ENCODE assay signal across 24 cellular contexts in genomic region chr7:76332073-76332472, GRCh38. TPM values are rescaled to one million over a fixed set of nuclear protein-coding genes. Genes with fewer than 3 reads are reported as not detected.
DNase-seq lines count a peak whose midpoint lies in the region; ATAC-seq, FAIRE-seq and TF ChIP-seq lines count a peak whose summit lies in the region.
"Had no signal": no experiment of that assay in that cellular context is flagged by ENCODE, and none has a peak within 500 bp of the region (broad histone marks: within the 10 kb centered on the region; RNA-seq: fewer than 3 reads in every experiment).

No MANE protein-coding gene starts in this region.

- no peak for FAIRE-seq in K562 (lab: Jason Lieb, UNC)
- FAIRE-seq: GM12878, keratinocyte had no signal

- no peak for DNase-seq in activated CD4-positive, alpha-beta T cell treated with anti-CD3 and anti-CD28 coated beads for 36 hours
- no peak for DNase-seq in activated CD4-positive, alpha-beta T cell treated with anti-CD3 and anti-CD28 coated beads, Interleukin-2, amount 50 U/mL, for 48 hours
- DNase-seq in DMS153 treated with DMSO at 0.1 percent for 48 hours (lab: John Stamatoyannopoulos, UW; ENCODE audit: unreplicated experiment) (peak; percentile 16), K562 (ENCODE audit: extremely low read depth in 1 of 4, low spot score in 3 of 4) (peak in 1 of 4 experiments; percentile 4), posterior vena cava (ENCODE audit: low spot score) (peak; percentile 46), NCI-H146 (lab: John Stamatoyannopoulos, UW) (no peak)
- DNase-seq: activated CD4-positive, alpha-beta T cell treated with anti-CD3 and anti-CD28 coated beads for 1 hour; brain microvascular endothelial cell; cortex of kidney; hypothalamus; IMR-90; MG63; naive thymus-derived CD4-positive, alpha-beta T cell; NCI-H1694; NCI-H345; stimulated activated CD4-positive, alpha-beta T cell treated with anti-CD3 and anti-CD28 coated beads, Interleukin-1b, Interleukin-23, amount 100 ng/mL, for 48 hours; stimulated activated naive B cell treated with anti-CD40 and anti-IgM and Interleukin-4, amounts not matched to agents 10 μg/mL and 1 μg/mL and 100 μg/mL, for 72 hours had no signal

- no peaks in the 10 kb centered on the region for H3K27me3 Mint-ChIP-seq in activated CD4-positive, alpha-beta T cell treated with anti-CD3 and anti-CD28 coated beads for 36 hours
- H3K27me3 Mint-ChIP-seq: naive thymus-derived CD4-positive, alpha-beta T cell; stimulated activated naive B cell treated with anti-CD40 and anti-IgM and Interleukin-4, amounts not matched to agents 10 μg/mL and 1 μg/mL and 100 μg/mL, for 72 hours had no signal

- peaks cover 38% of the 10 kb centered on the region for H3K4me1 Mint-ChIP-seq in activated CD4-positive, alpha-beta T cell treated with anti-CD3 and anti-CD28 coated beads for 36 hours

- no peak for TF ChIP-seq EP300 in K562 (IDR thresholded peaks at IDR 0.05; ENCODE audit: low read length)

- BruUV-seq in K562 (replicated peaks; lab: Mats Ljungman, UMichigan) = no TSS peak

- POLR2A ChIA-PET in activated CD4-positive, alpha-beta T cell treated with anti-CD3 and anti-CD28 coated beads for 36 hours (lab: Charles Lee) = no interaction called here
- POLR2A ChIA-PET in K562 (lab: Yijun Ruan, JAX) = interaction anchor here (1.1 to 3.6 kb wide), 2 partner anchors 9 to 23 kb away, joined by 5 to 15 read pairs; no protein-coding TSS in a partner anchor

- no peaks in the 10 kb centered on the region for H3K9me3 Mint-ChIP-seq in activated CD4-positive, alpha-beta T cell treated with anti-CD3 and anti-CD28 coated beads for 36 hours (ENCODE audit: low read depth)
- H3K9me3 Mint-ChIP-seq: GM23338; stimulated activated naive B cell treated with anti-CD40 and anti-IgM and Interleukin-4, amounts not matched to agents 10 μg/mL and 1 μg/mL and 100 μg/mL, for 72 hours had no signal

- peaks cover 52% of the 10 kb centered on the region for H4K20me1 ChIP-seq in K562 (replicated peaks; ENCODE audit: control insufficient read depth, insufficient read depth, low read length)

- H3K9me1 ChIP-seq in K562 (ENCODE audit: control insufficient read depth, insufficient read depth, low read length) = peaks cover 2% of the 10 kb centered on the region

- no peak overlapping the region for H3K4me3 ChIP-seq in K562
- H3K4me3 ChIP-seq: GM12878, GM23338, MG63, thoracic aorta had no signal

- no peak overlapping the region for H2AFZ ChIP-seq in K562 (ENCODE audit: low read depth, low read length)
- H2AFZ ChIP-seq: GM23338, parathyroid adenoma had no signal

- CTCF ChIA-PET in activated CD4-positive, alpha-beta T cell treated with anti-CD3 and anti-CD28 coated beads for 36 hours (lab: Charles Lee) = interaction anchor here (1.4 kb wide), 1 partner anchor 17 kb away, joined by 3 read pairs; no protein-coding TSS in a partner anchor
- CTCF ChIA-PET in K562 (lab: Yijun Ruan, JAX; ENCODE audit: low intra/inter-chr PET ratio) = no interaction called here

- H3K79me2 ChIP-seq in K562 (ENCODE audit: control insufficient read depth, insufficient read depth, low read length) = peaks cover 98% of the 10 kb centered on the region

- peak overlapping the region; percentile 55 for H3K27ac Mint-ChIP-seq in activated CD4-positive, alpha-beta T cell treated with anti-CD3 and anti-CD28 coated beads for 36 hours
- H3K27ac Mint-ChIP-seq: GM23338 had no signal

- no peak overlapping the region for H3K9ac ChIP-seq in K562 (ENCODE audit: insufficient read depth in 1 of 2, low read depth in 2 of 2, low read length in 2 of 2)
- H3K9ac ChIP-seq: parathyroid adenoma had no signal

- H3K27ac ChIP-seq in K562 (ENCODE audit: extremely low read depth, low read depth, low read length) = no peak overlapping the region
- H3K27ac ChIP-seq: brain microvascular endothelial cell, parathyroid adenoma had no signal

- H3K36me3 ChIP-seq in K562 (ENCODE audit: control insufficient read depth, insufficient read depth, low read length) = peaks cover 91% of the 10 kb centered on the region

- peaks cover 50% of the 10 kb centered on the region for H3K36me3 Mint-ChIP-seq in activated CD4-positive, alpha-beta T cell treated with anti-CD3 and anti-CD28 coated beads for 36 hours (ENCODE audit: low read depth)

- H3K27me3 ChIP-seq in K562 (ENCODE audit: control insufficient read depth in 2 of 2, insufficient read depth in 2 of 2, low read length in 2 of 2) = no peaks in the 10 kb centered on the region
- H3K27me3 ChIP-seq: brain microvascular endothelial cell, MG63 had no signal

- no peak for TF ChIP-seq POLR2A in K562 (conservative IDR thresholded peaks at IDR 0.05)

- H3K4me3 Mint-ChIP-seq in activated CD4-positive, alpha-beta T cell treated with anti-CD3 and anti-CD28 coated beads for 36 hours = no peak overlapping the region
- H3K4me3 Mint-ChIP-seq: GM23338; naive thymus-derived CD4-positive, alpha-beta T cell; stimulated activated naive B cell treated with anti-CD40 and anti-IgM and Interleukin-4, amounts not matched to agents 10 μg/mL and 1 μg/mL and 100 μg/mL, for 72 hours had no signal

- H3K4me1 ChIP-seq in K562 (replicated peaks in 1 of 2; ENCODE audit: control insufficient read depth in 2 of 2, insufficient read depth in 2 of 2, low read length in 2 of 2) = peaks cover 23 to 26% of the 10 kb centered on the region in 2 experiments

- TF ChIP-seq RAD21 in K562 (CRISPR knock-in tag; conservative IDR thresholded peaks at IDR 0.05 in 1 of 2, IDR thresholded peaks at IDR 0.05 in 1 of 2) = no peak

- H3K9me3 ChIP-seq in K562 (replicated peaks; ENCODE audit: control insufficient read depth, insufficient read depth, low read depth, low read length) = no peaks in the 10 kb centered on the region
- H3K9me3 ChIP-seq: MG63, thoracic aorta had no signal

- intact Hi-C loops in activated CD4-positive, alpha-beta T cell treated with anti-CD3 and anti-CD28 coated beads for 36 hours (cut with DNase I, micrococcal nuclease) = no loop called here
- intact Hi-C loops in K562 (cut with micrococcal nuclease) = no loop called here
- intact Hi-C loops in posterior vena cava (cut with DNase I) = no loop called here

- no peak overlapping the region for H3K4me2 ChIP-seq in K562 (ENCODE audit: insufficient read depth, low read length)
- H3K4me2 ChIP-seq: GM23338 had no signal

- in situ Hi-C loops in K562 (cut with MboI) = no loop called here

- WGBS in K562 (ENCODE audit: insufficient coverage, low coverage, missing lambda C conversion rate) = 76% methylated on average over 9 of the region's 9 CpGs

- ATAC-seq in activated CD4-positive, alpha-beta T cell treated with anti-CD3 and anti-CD28 coated beads for 36 hours = no peak
- ATAC-seq in K562 = no peak
- ATAC-seq in GM18907 (IDR thresholded peaks at IDR 0.05; ENCODE audit: unreplicated experiment) = no peak
- no peak for ATAC-seq in GM21529 (IDR thresholded peaks at IDR 0.05; ENCODE audit: unreplicated experiment)
- ATAC-seq: GM12878; GM23338; naive thymus-derived CD4-positive, alpha-beta T cell; stimulated activated naive B cell treated with anti-CD40 and anti-IgM and Interleukin-4, amounts not matched to agents 10 μg/mL and 1 μg/mL and 100 μg/mL, for 72 hours had no signal

- no peak for TF ChIP-seq CTCF in K562 (IDR thresholded peaks at IDR 0.05 in 2 of 3, conservative IDR thresholded peaks at IDR 0.05 in 1 of 3; ENCODE audit: insufficient read depth in 2 of 3, low read depth in 1 of 3, low read length in 3 of 3)

TF ChIP-seq in K562, 482 proteins besides CTCF, POLR2A, EP300 and RAD21 (continues in another document):
- no peak for TF ChIP-seq EHMT2 (IDR thresholded peaks at IDR 0.05)

RNA-seq across cellular contexts. Expression of gene YWHAG, which starts 26.7 kb away (rescaled TPM):
- 100 to 1,000 TPM; 140 to 144 TPM for total RNA-seq in activated CD4-positive, alpha-beta T cell treated with anti-CD3 and anti-CD28 coated beads for 36 hours
- 60.5 and 71.2 TPM in 2 replicates for total RNA-seq in K562 (2011; cell fraction: chromatin; rRNA removed; ENCODE audit: low replicate concordance)
- total RNA-seq in K562 (2011; cell fraction: nucleolus; rRNA removed) = 39.9 and 41.7 TPM in 2 replicates
- 59.5 and 77.9 TPM in 2 replicates for total RNA-seq in K562 (2011; cell fraction: nucleoplasm; rRNA removed)
- 50.3 and 53.2 TPM in 2 replicates for total RNA-seq in K562 (2014; rRNA removed)
- 144 and 155 TPM in 2 replicates for total RNA-seq in K562 (2014; rRNA removed; fragmentation: Illumina TruSeq; extraction: Trizol)
- 135 and 136 TPM in 2 replicates for total RNA-seq in K562 (2015; rRNA removed; fragmentation: Illumina TruSeq; extraction: Trizol)
- total RNA-seq in K562 (2021) = 238 and 246 TPM in 2 replicates
- 67.6 and 94.5 TPM in 2 replicates for polyA plus RNA-seq in K562 (2011; rRNA removed)
- 43.4 and 52.2 TPM in 2 replicates for polyA plus RNA-seq in K562 (2011; cell fraction: cytosol; rRNA removed)
- polyA plus RNA-seq in K562 (2011; cell fraction: nucleus; rRNA removed) = 30.1 and 40.2 TPM in 2 replicates
- 142 and 212 TPM in 2 replicates for polyA plus RNA-seq in K562 (2012)
- 200 and 204 TPM in 2 replicates for polyA plus RNA-seq in K562 (2014; fragmentation: Illumina TruSeq; extraction: Trizol)
- 10 to 100 TPM; 30.4 to 37.6 TPM for polyA plus RNA-seq in K562 (2014; fragmentation: Nextera tagmentation; extraction: Ambion mirVana)
- polyA plus RNA-seq in K562 (2014; rRNA removed) = 74.9 and 83.6 TPM in 2 replicates
- polyA minus RNA-seq in K562 (2011; rRNA and poly(A)+ RNA removed) = 142 and 187 TPM in 2 replicates
- 110 and 154 TPM in 2 replicates for polyA minus RNA-seq in K562 (2011; cell fraction: cytosol; rRNA and poly(A)+ RNA removed)
- 23.0 and 31.1 TPM in 2 replicates for polyA minus RNA-seq in K562 (2011; cell fraction: nucleus; rRNA and poly(A)+ RNA removed)
- total RNA-seq in posterior vena cava = 100 to 1,000 TPM; 114 to 134 TPM

RNA-seq across cellular contexts. Expression of gene HSPB1, which starts 29.6 kb away (rescaled TPM):
- 100 to 1,000 TPM in 1 of 2 experiments, 10 to 100 TPM in 1; 71.1 to 127 TPM for total RNA-seq in activated CD4-positive, alpha-beta T cell treated with anti-CD3 and anti-CD28 coated beads for 36 hours
- total RNA-seq in K562 (2011; cell fraction: chromatin; rRNA removed; ENCODE audit: low replicate concordance) = 7.2 and 18.6 TPM in 2 replicates
- total RNA-seq in K562 (2011; cell fraction: nucleolus; rRNA removed) = 37.0 and 39.4 TPM in 2 replicates
- total RNA-seq in K562 (2011; cell fraction: nucleoplasm; rRNA removed) = 25.3 and 28.7 TPM in 2 replicates
- total RNA-seq in K562 (2014; rRNA removed) (138 and 216 TPM in 2 replicates), K562 (2014; rRNA removed; fragmentation: Illumina TruSeq; extraction: Trizol) (16.0 and 27.1 TPM in 2 replicates), K562 (2015; rRNA removed; fragmentation: Illumina TruSeq; extraction: Trizol) (180 TPM in 2 replicates), K562 (2021) (522 and 565 TPM in 2 replicates), posterior vena cava (1,000 to 10,000 TPM; 2,473 to 2,747 TPM)
- polyA plus RNA-seq in K562 (2011; rRNA removed) (44.8 and 88.9 TPM in 2 replicates), K562 (2014; fragmentation: Illumina TruSeq; extraction: Trizol) (258 and 607 TPM in 2 replicates), K562 (2014; fragmentation: Nextera tagmentation; extraction: Ambion mirVana) (100 to 1,000 TPM in 1 of 2 experiments, 10 to 100 TPM in 1; 97.3 to 128 TPM), K562 (2014; rRNA removed) (283 and 298 TPM in 2 replicates)
- polyA plus RNA-seq in K562 (2011; cell fraction: cytosol; rRNA removed) = 114 and 636 TPM in 2 replicates
- polyA plus RNA-seq in K562 (2011; cell fraction: nucleus; rRNA removed) = 55.5 and 127 TPM in 2 replicates
- polyA plus RNA-seq in K562 (2012) = 343 and 551 TPM in 2 replicates
- polyA minus RNA-seq in K562 (2011; rRNA and poly(A)+ RNA removed) = 7.3 and 10.1 TPM in 2 replicates
- polyA minus RNA-seq in K562 (2011; cell fraction: cytosol; rRNA and poly(A)+ RNA removed) = 107 and 110 TPM in 2 replicates
- 19.9 and 22.8 TPM in 2 replicates for polyA minus RNA-seq in K562 (2011; cell fraction: nucleus; rRNA and poly(A)+ RNA removed)

Comparison
In these comparisons a context has a peak if more than half of its experiments do, and no peak if none do; other contexts are left out.
1. DNase-seq: peak in DMS153 treated with DMSO at 0.1 percent for 48 hours (single experiment) and posterior vena cava (single experiment); none in activated CD4-positive, alpha-beta T cell treated with anti-CD3 and anti-CD28 coated beads for 36 hours (single experiment), activated CD4-positive, alpha-beta T cell treated with anti-CD3 and anti-CD28 coated beads, Interleukin-2, amount 50 U/mL, for 48 hours (0 of 2) and NCI-H146 (single experiment).
2. RNA of gene HSPB1, which starts 29.6 kb away (total RNA-seq): 2,473 to 2,747 TPM in posterior vena cava; 7.2 to 565 TPM in K562 and 71.1 to 127 TPM in activated CD4-positive, alpha-beta T cell treated with anti-CD3 and anti-CD28 coated beads for 36 hours; every median in the first group is over 4 times any median in the second.